8 cellular contexts compared by ENCODE assay signal in genomic region chr1:179877586-179878265, GRCh38. TPM values are rescaled to one million over a fixed set of nuclear protein-coding genes. Genes with fewer than 3 reads are reported as not detected.
A peak's percentile ranks its signal among the peaks of the same experiment; 100 is the strongest.
DNase-seq lines count a peak whose midpoint lies in the region; ATAC-seq and TF ChIP-seq lines count a peak whose summit lies in the region.

TOR1AIP2 (minus strand) TSS chr1:179877803; CDS start chr1:179852665, 25,138 bp downstream.

- peaks cover 54% of the 10 kb centered on the region for H3K36me3 Mint-ChIP-seq in activated T-cell treated with anti-CD3 and anti-CD28 coated beads, Interleukin-2, amount 50 U/mL, for 24 hours (ENCODE audit: low read depth)

- POLR2A ChIA-PET in IMR-90 (lab: Charles Lee; ENCODE audit: unreplicated experiment): no interaction called here

- H3K14ac ChIP-seq in IMR-90 (replicated peaks; ENCODE audit: low read depth, low read length): peak within 1 kb of the TSS; percentile 85

- H4K91ac ChIP-seq in IMR-90 (ENCODE audit: insufficient read depth, low read depth, low read length): peak within 1 kb of the TSS; percentile 72; the same call in 1 of the 2 replicates

- intact Hi-C loops in IMR-90 (cut with micrococcal nuclease): loop anchor here (10.0 kb wide), 1 partner anchor 597 kb away; no protein-coding TSS in a partner anchor

- H3K56ac ChIP-seq in IMR-90 (ENCODE audit: extremely low read depth, insufficient read depth, low read length): peak within 1 kb of the TSS; percentile 44; the same call in 1 of the 2 replicates

- BruUV-seq in IMR-90 (replicated peaks; lab: Mats Ljungman, UMichigan): no TSS peak

- peak within 1 kb of the TSS; percentile 59; the same call in 2 of the 3 replicates for H2BK15ac ChIP-seq in IMR-90 (ENCODE audit: low read depth, low read length)

- peaks cover 64% of the 10 kb centered on the region for H3K4me1 Mint-ChIP-seq in activated T-cell treated with anti-CD3 and anti-CD28 coated beads, Interleukin-2, amount 50 U/mL, for 24 hours (ENCODE audit: low read depth)

- in situ Hi-C loops in IMR-90 (cut with MboI; ENCODE audit: low sequenced_read_pairs): loop anchor here (10.0 kb wide), 1 partner anchor 307 kb away; no protein-coding TSS in a partner anchor

- no peaks in the 10 kb centered on the region for H3K27me3 Mint-ChIP-seq in activated T-cell treated with anti-CD3 and anti-CD28 coated beads, Interleukin-2, amount 50 U/mL, for 24 hours

- H3K23ac ChIP-seq in IMR-90 (ENCODE audit: low read depth, low read length): peak within 1 kb of the TSS; percentile 69

- no peaks in the 10 kb centered on the region for H3K27me3 ChIP-seq in IMR-90 (ENCODE audit: control insufficient read depth, insufficient read depth, low read length)
- H3K27me3 ChIP-seq in esophagus (ENCODE audit: control insufficient read depth in 1 of 2, insufficient read depth in 2 of 2, low read length in 2 of 2): no peaks in the 10 kb centered on the region
- H3K27me3 ChIP-seq in muscle layer of colon (ENCODE audit: control insufficient read depth in 1 of 2, insufficient read depth in 2 of 2, low read length in 2 of 2): no peaks in the 10 kb centered on the region

- dilution Hi-C loops in IMR-90 (cut with HindIII; ENCODE audit: low sequenced_read_pairs, unreplicated experiment): no loop called here

- peak within 1 kb of the TSS; percentile 95 for H3K4me3 Mint-ChIP-seq in activated T-cell treated with anti-CD3 and anti-CD28 coated beads, Interleukin-2, amount 50 U/mL, for 24 hours

- peak within 1 kb of the TSS; percentile 86 for H3K4ac ChIP-seq in IMR-90 (ENCODE audit: low read depth, low read length)

- peaks cover 36% of the 10 kb centered on the region for H4K20me1 ChIP-seq in IMR-90 (ENCODE audit: insufficient read depth, low read length)

- TF ChIP-seq RAD21 in IMR-90 (IDR thresholded peaks at IDR 0.05; ENCODE audit: low read length): no peak

- H3K9ac ChIP-seq in IMR-90 (ENCODE audit: low read depth, low read length) (peak within 1 kb of the TSS; percentile 75), muscle layer of colon (ENCODE audit: low read length) (peak within 1 kb of the TSS; percentile 35)

- H2AK5ac ChIP-seq in IMR-90 (ENCODE audit: low read depth, low read length): peak within 1 kb of the TSS; percentile 94

- 1% methylated on average over 16 of the region's 31 CpGs; no CpG with 5 or more reads in 1 of the 2 experiments for WGBS in IMR-90 (ENCODE audit: extremely low coverage in 2 of 2, insufficient read length in 1 of 2), 2 experiments
- 4% methylated on average over 31 of the region's 31 CpGs for WGBS in esophagus, 2 donors

- peak within 1 kb of the TSS; percentile 84 for H2BK20ac ChIP-seq in IMR-90 (ENCODE audit: low read depth, low read length)

- H3K27ac ChIP-seq in IMR-90 (ENCODE audit: insufficient read depth, low read length) (peak within 1 kb of the TSS; percentile 72; the same call in 1 of the 2 replicates), esophagus (ENCODE audit: low read depth in 2 of 2, low read length in 1 of 2) (peak within 1 kb of the TSS; percentile 80 to 85), muscle layer of colon (ENCODE audit: low read depth, low read length) (peak within 1 kb of the TSS; percentile 78)

- peak within 1 kb of the TSS; percentile 62 for H2BK5ac ChIP-seq in IMR-90 (ENCODE audit: low read depth, low read length, poor library complexity, severe bottlenecking)

- 0 out of 2 replicates have a peak, but pooled peaks have one; percentile 2 for TF ChIP-seq CTCF in IMR-90 (conservative IDR thresholded peaks at IDR 0.05; ENCODE audit: low read depth, low read length)

- H3K36me3 ChIP-seq in IMR-90 (ENCODE audit: control insufficient read depth, insufficient read depth, low read length) (peaks cover 13% of the 10 kb centered on the region), esophagus (ENCODE audit: control insufficient read depth in 2 of 2, insufficient read depth in 2 of 2, low read length in 1 of 2) (no peaks in the 10 kb centered on the region), muscle layer of colon (ENCODE audit: insufficient read depth, low read length) (peaks cover 11% of the 10 kb centered on the region)

- H3K9me3 ChIP-seq in IMR-90 (ENCODE audit: control insufficient read depth, insufficient read depth, low read length): no peaks in the 10 kb centered on the region
- no peaks in the 10 kb centered on the region for H3K9me3 ChIP-seq in esophagus (ENCODE audit: control insufficient read depth in 2 of 2, insufficient read depth in 1 of 2, low read depth in 1 of 2, low read length in 1 of 2)
- H3K9me3 ChIP-seq in muscle layer of colon (ENCODE audit: low read length): no peaks in the 10 kb centered on the region

- ATAC-seq in GM21528 (IDR thresholded peaks at IDR 0.05; ENCODE audit: low FRiP score, unreplicated experiment) (peak; percentile 61), IMR-90 (ENCODE audit: low read depth) (peak; percentile 60)

- H4K5ac ChIP-seq in IMR-90 (ENCODE audit: low read depth, low read length): peak within 1 kb of the TSS; percentile 65

- peaks cover 13% of the 10 kb centered on the region for H3K9me1 ChIP-seq in IMR-90 (ENCODE audit: insufficient read depth, low read length)

- H4K8ac ChIP-seq in IMR-90 (ENCODE audit: low read depth in 2 of 2, low read length in 2 of 2): peak within 1 kb of the TSS; percentile 67 to 94

- H3K4me3 ChIP-seq in IMR-90 (ENCODE audit: insufficient read depth, low read depth, low read length) (peak within 1 kb of the TSS; percentile 76), esophagus (ENCODE audit: low read depth in 1 of 2, low read length in 2 of 2) (peak within 1 kb of the TSS; percentile 66 to 76), muscle layer of colon (ENCODE audit: low read depth in 1 of 2, low read length in 2 of 2) (peak within 1 kb of the TSS; percentile 85 to 86)

- H3K4me1 ChIP-seq in IMR-90 (ENCODE audit: control insufficient read depth, insufficient read depth, low read length): no peaks in the 10 kb centered on the region
- H3K4me1 ChIP-seq in esophagus (ENCODE audit: control insufficient read depth in 2 of 2, insufficient read depth in 2 of 2, low read length in 1 of 2): peaks cover 0 to 2% of the 10 kb centered on the region in 2 donors
- H3K4me1 ChIP-seq in muscle layer of colon (ENCODE audit: insufficient read depth, low read length): peaks cover 28% of the 10 kb centered on the region

- H3K9me3 Mint-ChIP-seq in activated T-cell treated with anti-CD3 and anti-CD28 coated beads, Interleukin-2, amount 50 U/mL, for 24 hours: no peaks in the 10 kb centered on the region

- peak within 1 kb of the TSS; percentile 87 for H2AFZ ChIP-seq in IMR-90 (replicated peaks; ENCODE audit: low read length, poor library complexity)

- CTCF ChIA-PET in IMR-90 (lab: Yijun Ruan, JAX): interaction anchor here (0.6 to 1.5 kb wide), 2 partner anchors 68 to 585 kb away, joined by 3 to 4 read pairs; no protein-coding TSS in a partner anchor

- H3K18ac ChIP-seq in IMR-90 (ENCODE audit: low read depth, low read length): no peak within 1 kb of the TSS

- peak; percentile 99 for TF ChIP-seq POLR2A in IMR-90 (IDR thresholded peaks at IDR 0.05; ENCODE audit: low read depth, low read length)

- DNase-seq in DMS114 treated with DMSO at 0.1 percent for 48 hours (lab: John Stamatoyannopoulos, UW; ENCODE audit: unreplicated experiment): peak; percentile 81
- peak; percentile 75 for DNase-seq in IMR-90
- DNase-seq in activated T-cell treated with anti-CD3 and anti-CD28 coated beads, Interleukin-2, amount 50 U/mL, for 24 hours: peak; percentile 90
- peak; percentile 80 for DNase-seq in stimulated activated CD8-positive, alpha-beta memory T cell treated with anti-CD3 and anti-CD28 coated beads, Interleukin-7, amount 100 ng/mL, for 4 hours (ENCODE audit: low read depth in 2 of 2)

- H3K4me2 ChIP-seq in IMR-90 (ENCODE audit: low read depth, low read length): peak within 1 kb of the TSS; percentile 97

- H3K79me1 ChIP-seq in IMR-90 (ENCODE audit: low read depth in 1 of 2, low read length in 2 of 2): peaks cover 11 to 41% of the 10 kb centered on the region in 2 experiments; a peak in 3 of 4 replicates

- H2BK120ac ChIP-seq in IMR-90 (ENCODE audit: low read depth, low read length): peak within 1 kb of the TSS; percentile 52

- H2AK9ac ChIP-seq in IMR-90 (replicated peaks; ENCODE audit: low read depth, low read length, poor library complexity): peak within 1 kb of the TSS; percentile 13

- peak within 1 kb of the TSS; percentile 95 for H3K27ac Mint-ChIP-seq in activated T-cell treated with anti-CD3 and anti-CD28 coated beads, Interleukin-2, amount 50 U/mL, for 24 hours

TF ChIP-seq in IMR-90, 13 proteins besides CTCF, POLR2A, EP300 and RAD21 (continues in another document):
- TF ChIP-seq BHLHE40 (IDR thresholded peaks at IDR 0.05; ENCODE audit: low read depth, low read length) (no peak), MXI1 (IDR thresholded peaks at IDR 0.05; ENCODE audit: borderline replicate concordance, low read depth, low read length) (peak; percentile 55; the same call in 1 of the 2 replicates), USF2 (IDR thresholded peaks at IDR 0.05; ENCODE audit: low read depth, low read length) (peak; percentile 45; the same call in 1 of the 2 replicates), FOS (IDR thresholded peaks at IDR 0.05; ENCODE audit: low read depth, low read length) (no peak)

RNA-seq across cellular contexts. Expression of gene TOR1AIP2, which starts in this region (rescaled TPM):
- 85.0 and 109 TPM in 2 replicates for total RNA-seq in IMR-90 (2012; rRNA removed)
- polyA plus RNA-seq in IMR-90 (2012; rRNA removed) (17.3 and 20.7 TPM in 2 replicates), esophagus (10 to 100 TPM in 1 of 2 donors, 1 to 10 TPM in 1; 8.1 to 20.6 TPM)
- polyA plus RNA-seq in IMR-90 (2012; cell fraction: cytosol; rRNA removed): 4.4 and 7.3 TPM in 2 replicates
- polyA plus RNA-seq in IMR-90 (2012; cell fraction: nucleus; rRNA removed; ENCODE audit: low replicate concordance): 2.2 and 10.1 TPM in 2 replicates
- 7.3 TPM for polyA plus RNA-seq in PFSK-1 (2012; ENCODE audit: insufficient read length, low read depth)

Comparison
In these comparisons a context has a peak if more than half of its experiments do, and no peak if none do; other contexts are left out.
1. Peak in every context shown above with its lines: DNase-seq, ATAC-seq, H3K4me3 ChIP-seq and H3K27ac ChIP-seq.